In the genomic region with DNA sequence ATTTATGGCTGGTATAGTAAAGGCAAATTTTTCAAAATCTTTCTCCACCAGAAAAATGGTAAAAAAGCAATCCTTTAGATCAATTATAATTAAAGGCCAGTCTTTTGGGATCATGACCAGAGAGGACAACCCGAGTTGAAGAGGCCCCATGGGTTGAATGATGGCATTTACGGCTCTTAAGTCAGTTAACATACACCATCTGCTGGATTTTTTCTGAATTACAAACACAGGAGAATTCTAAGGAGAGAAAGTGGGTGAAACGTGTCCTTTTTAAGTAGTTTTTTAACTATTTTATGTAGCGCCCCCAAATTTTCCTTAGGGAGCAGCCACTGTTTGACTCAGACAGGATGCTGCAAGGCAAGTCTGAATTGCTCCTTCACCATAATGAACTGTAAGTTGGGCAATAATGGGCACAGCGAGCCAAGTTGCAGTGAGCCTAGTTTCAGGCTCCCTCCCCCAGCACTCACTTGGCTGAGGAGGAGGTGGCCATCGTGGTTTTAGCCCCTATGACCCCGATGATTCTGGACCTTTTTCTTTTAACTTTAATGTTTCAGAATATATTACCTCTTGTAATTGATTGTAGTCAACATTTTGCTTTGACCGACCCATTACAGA, we compare ENCODE assay signal across 8 cellular contexts. TPM values are rescaled to one million over a fixed set of nuclear protein-coding genes. Genes with fewer than 3 reads are reported as not detected.
DNase-seq lines count a peak whose midpoint lies in the region; ATAC-seq, FAIRE-seq and TF ChIP-seq lines count a peak whose summit lies in the region.

No MANE protein-coding gene starts in this region.

- peak overlapping the region; percentile 79 for H3K4me2 ChIP-seq in smooth muscle cell

- no peak for FAIRE-seq in H54 (lab: Jason Lieb, UNC)

- CTCF ChIA-PET in activated CD4-positive, alpha-beta T cell treated with anti-CD3 and anti-CD28 coated beads for 36 hours (lab: Charles Lee) = no interaction called here

- no peaks in the 10 kb centered on the region for H4K20me1 ChIP-seq in smooth muscle cell (ENCODE audit: low read depth)

- POLR2A ChIA-PET in activated CD4-positive, alpha-beta T cell treated with anti-CD3 and anti-CD28 coated beads for 36 hours (lab: Charles Lee) = no interaction called here

- H3K9me3 Mint-ChIP-seq in activated CD4-positive, alpha-beta T cell treated with anti-CD3 and anti-CD28 coated beads for 36 hours (ENCODE audit: low read depth) = no peaks in the 10 kb centered on the region

- H3K9ac ChIP-seq in smooth muscle cell (ENCODE audit: low read depth) = no peak overlapping the region

- H3K27ac ChIP-seq in smooth muscle cell (ENCODE audit: low read depth) = no peak overlapping the region

- H3K4me1 Mint-ChIP-seq in activated CD4-positive, alpha-beta T cell treated with anti-CD3 and anti-CD28 coated beads for 36 hours = no peaks in the 10 kb centered on the region

- peak overlapping the region; percentile 87 for H2AFZ ChIP-seq in smooth muscle cell (ENCODE audit: low read depth)

- intact Hi-C loops in activated CD4-positive, alpha-beta T cell treated with anti-CD3 and anti-CD28 coated beads for 36 hours (cut with DNase I, micrococcal nuclease) = loop anchor here (1.0 to 5.0 kb wide), 3 partner anchors 406 to 500 kb away; no protein-coding TSS in a partner anchor

- no peak for ATAC-seq in activated CD4-positive, alpha-beta T cell treated with anti-CD3 and anti-CD28 coated beads for 36 hours
- ATAC-seq in GM19035 (IDR thresholded peaks at IDR 0.05; ENCODE audit: unreplicated experiment) = no peak

- no peaks in the 10 kb centered on the region for H3F3A ChIP-seq in smooth muscle cell (ENCODE audit: low read depth)

- no peak overlapping the region for H3K4me3 Mint-ChIP-seq in activated CD4-positive, alpha-beta T cell treated with anti-CD3 and anti-CD28 coated beads for 36 hours

- no peak overlapping the region for H3K27ac Mint-ChIP-seq in activated CD4-positive, alpha-beta T cell treated with anti-CD3 and anti-CD28 coated beads for 36 hours

- DNase-seq in SIG-M5 treated with dmso at 0.1 percent for 504 hours (lab: John Stamatoyannopoulos, UW; ENCODE audit: unreplicated experiment) (peak; percentile 5), SIG-M5 (lab: John Stamatoyannopoulos, UW) (no peak), SHP77 treated with DMSO at 0.1 percent for 48 hours (lab: John Stamatoyannopoulos, UW) (peak; percentile 1), hepatic stellate cell (ENCODE audit: low spot score) (peak; percentile 44), smooth muscle cell (lab: John Stamatoyannopoulos, UW; ENCODE audit: unreplicated experiment) (no peak), H54 (ENCODE audit: insufficient read length, low spot score) (no peak)
- no peak for DNase-seq in activated CD4-positive, alpha-beta T cell treated with anti-CD3 and anti-CD28 coated beads for 36 hours

- 23% methylated on average over 8 of the region's 8 CpGs for WGBS in smooth muscle cell (ENCODE audit: low lambda C conversion rate)

- no peaks in the 10 kb centered on the region for H3K4me1 ChIP-seq in smooth muscle cell (ENCODE audit: low read depth)

- peak overlapping the region; percentile 26 for H3K4me3 ChIP-seq in smooth muscle cell

- TF ChIP-seq POLR2A in H54 (IDR thresholded peaks at IDR 0.05; ENCODE audit: low read depth, low read length) = no peak

- H3K36me3 Mint-ChIP-seq in activated CD4-positive, alpha-beta T cell treated with anti-CD3 and anti-CD28 coated beads for 36 hours (ENCODE audit: low read depth) = no peaks in the 10 kb centered on the region

- peak; percentile 49 for TF ChIP-seq CTCF in smooth muscle cell (IDR thresholded peaks at IDR 0.05; ENCODE audit: borderline replicate concordance, insufficient read depth, poor library complexity, severe bottlenecking)

- no peaks in the 10 kb centered on the region for H3K36me3 ChIP-seq in smooth muscle cell (ENCODE audit: low read depth)

- no peaks in the 10 kb centered on the region for H3K27me3 ChIP-seq in smooth muscle cell (ENCODE audit: low read depth)

- H3K79me2 ChIP-seq in smooth muscle cell (ENCODE audit: low read depth) = no peaks in the 10 kb centered on the region

- H3K27me3 Mint-ChIP-seq in activated CD4-positive, alpha-beta T cell treated with anti-CD3 and anti-CD28 coated beads for 36 hours = no peaks in the 10 kb centered on the region

- no peaks in the 10 kb centered on the region for H3K9me3 ChIP-seq in smooth muscle cell (replicated peaks; ENCODE audit: low read depth)

RNA-seq across cellular contexts. Expression of gene ZNF611, which starts 13.6 kb away (rescaled TPM):
- 15.3 and 19.0 TPM in 2 replicates for total RNA-seq in smooth muscle cell
- 7.7 and 10.1 TPM in 2 replicates for polyA plus RNA-seq in smooth muscle cell
- 10 to 100 TPM; 20.6 to 22.9 TPM for total RNA-seq in activated CD4-positive, alpha-beta T cell treated with anti-CD3 and anti-CD28 coated beads for 36 hours

RNA-seq across cellular contexts. Expression of gene ZNF600, which starts 38.1 kb away (rescaled TPM):
- total RNA-seq in smooth muscle cell = 7.1 and 14.8 TPM in 2 replicates
- polyA plus RNA-seq in smooth muscle cell = 3.6 and 8.8 TPM in 2 replicates
- total RNA-seq in activated CD4-positive, alpha-beta T cell treated with anti-CD3 and anti-CD28 coated beads for 36 hours = 10 to 100 TPM; 10.6 to 14.3 TPM

Comparison
In these comparisons a context has a peak if more than half of its experiments do, and no peak if none do; other contexts are left out.
1. DNase-seq: peak in SIG-M5 treated with dmso at 0.1 percent for 504 hours (single experiment), SHP77 treated with DMSO at 0.1 percent for 48 hours (single experiment) and hepatic stellate cell (single experiment); none in SIG-M5 (single experiment), smooth muscle cell (single experiment), activated CD4-positive, alpha-beta T cell treated with anti-CD3 and anti-CD28 coated beads for 36 hours (single experiment) and H54 (single experiment).